In genomic region chr4:61772116-61772515, GRCh38 we compare ENCODE assay signal across 25 cellular contexts.
DNase-seq lines count a peak whose midpoint lies in the region; ATAC-seq and TF ChIP-seq lines count a peak whose summit lies in the region.
"Had no signal": no experiment of that assay in that cellular context is flagged by ENCODE, and none has a peak within 500 bp of the region (broad histone marks: within the 10 kb centered on the region; RNA-seq: fewer than 3 reads in every experiment).

No MANE protein-coding gene starts in this region.

- WGBS in psoas muscle, 3 donors = 48 to 69% (median 50%) methylated on average over 1 of the region's 1 CpG
- WGBS in spleen, 5 donors = 38 to 62% (median 56%) methylated on average over 1 of the region's 1 CpG

- no peak overlapping the region for H3K4me3 ChIP-seq in psoas muscle
- no peak overlapping the region for H3K4me3 ChIP-seq in spleen
- H3K4me3 ChIP-seq: left lung, thyroid gland had no signal

- peaks cover 33% of the 10 kb centered on the region for H3K36me3 Mint-ChIP-seq in WTC11
- H3K36me3 Mint-ChIP-seq: activated naive CD8-positive, alpha-beta T cell treated with anti-CD3 and anti-CD28 coated beads for 36 hours; naive thymus-derived CD4-positive, alpha-beta T cell had no signal

- peaks cover 9% of the 10 kb centered on the region for H3K4me1 ChIP-seq in foreskin keratinocyte
- no peaks in the 10 kb centered on the region for H3K4me1 ChIP-seq in psoas muscle
- no peaks in the 10 kb centered on the region for H3K4me1 ChIP-seq in spleen
- H3K4me1 ChIP-seq: left lung, thyroid gland had no signal

- intact Hi-C loops in psoas muscle (cut with DNase I) (no loop called here), spleen (cut with DNase I; ENCODE audit: low total_unique reads) (no loop called here)

- H3K9me3 Mint-ChIP-seq in WTC11 = peaks cover 3% of the 10 kb centered on the region

- peak overlapping the region; percentile 63 for H3K27ac Mint-ChIP-seq in WTC11
- H3K27ac Mint-ChIP-seq: activated CD8-positive, alpha-beta T cell treated with anti-CD3 and anti-CD28 coated beads for 36 hours; activated naive CD8-positive, alpha-beta T cell treated with anti-CD3 and anti-CD28 coated beads for 36 hours; naive thymus-derived CD4-positive, alpha-beta T cell; stimulated activated naive CD8-positive, alpha-beta T cell treated with anti-CD3 and anti-CD28 coated beads, Interleukin-15, Interleukin-2, amounts not matched to agents 100 ng/mL and 50 ng/mL, for 24 hours had no signal

- no peak overlapping the region for H3K4me3 Mint-ChIP-seq in WTC11
- H3K4me3 Mint-ChIP-seq: activated CD8-positive, alpha-beta T cell treated with anti-CD3 and anti-CD28 coated beads for 36 hours; activated naive CD8-positive, alpha-beta T cell treated with anti-CD3 and anti-CD28 coated beads for 36 hours; naive thymus-derived CD4-positive, alpha-beta T cell; stimulated activated naive CD8-positive, alpha-beta T cell treated with anti-CD3 and anti-CD28 coated beads, Interleukin-15, Interleukin-2, amounts not matched to agents 100 ng/mL and 50 ng/mL, for 24 hours had no signal

- H3K27me3 Mint-ChIP-seq in WTC11 (ENCODE audit: low read depth) = peaks cover 8% of the 10 kb centered on the region
- H3K27me3 Mint-ChIP-seq: activated CD8-positive, alpha-beta T cell treated with anti-CD3 and anti-CD28 coated beads for 36 hours; activated naive CD8-positive, alpha-beta T cell treated with anti-CD3 and anti-CD28 coated beads for 36 hours; naive thymus-derived CD4-positive, alpha-beta T cell; stimulated activated naive CD8-positive, alpha-beta T cell treated with anti-CD3 and anti-CD28 coated beads, Interleukin-15, Interleukin-2, amounts not matched to agents 100 ng/mL and 50 ng/mL, for 24 hours had no signal

- CTCF ChIA-PET in WTC11 (lab: Charles Lee) = no interaction called here

- TF ChIP-seq CTCF in WTC11 (IDR thresholded peaks at IDR 0.05) (no peak), foreskin keratinocyte (conservative IDR thresholded peaks at IDR 0.05) (no peak), psoas muscle (IDR thresholded peaks at IDR 0.05) (no peak), spleen (IDR thresholded peaks at IDR 0.05 in 8 of 11, conservative IDR thresholded peaks at IDR 0.05 in 3 of 11) (no peak)

- no peak overlapping the region for H3K27ac ChIP-seq in foreskin keratinocyte
- H3K27ac ChIP-seq in psoas muscle = no peak overlapping the region
- no peak overlapping the region for H3K27ac ChIP-seq in spleen
- H3K27ac ChIP-seq: left lung, thyroid gland had no signal

- H3K9me3 ChIP-seq in psoas muscle = no peaks in the 10 kb centered on the region
- H3K9me3 ChIP-seq in spleen = peaks cover 0 to 10% (median 2%) of the 10 kb centered on the region in 8 donors
- H3K9me3 ChIP-seq: thyroid gland had no signal

- no peak for TF ChIP-seq POLR2A in spleen (IDR thresholded peaks at IDR 0.05)

- H3K4me1 Mint-ChIP-seq in WTC11 = peaks cover 54% of the 10 kb centered on the region
- H3K4me1 Mint-ChIP-seq: activated naive CD8-positive, alpha-beta T cell treated with anti-CD3 and anti-CD28 coated beads for 36 hours; naive thymus-derived CD4-positive, alpha-beta T cell had no signal

- ATAC-seq in WTC11 = peak; percentile 28; the same call in 1 of the 2 replicates
- ATAC-seq in foreskin keratinocyte = peak; percentile 100
- ATAC-seq in psoas muscle = no peak
- ATAC-seq in GM19328 (IDR thresholded peaks at IDR 0.05; ENCODE audit: unreplicated experiment) = no peak
- ATAC-seq: activated CD8-positive, alpha-beta T cell treated with anti-CD3 and anti-CD28 coated beads for 36 hours; left lung; naive thymus-derived CD4-positive, alpha-beta T cell had no signal

- H3K36me3 ChIP-seq in psoas muscle (ENCODE audit: insufficient read depth in 1 of 2, low read depth in 1 of 2) = no peaks in the 10 kb centered on the region
- H3K36me3 ChIP-seq in spleen = no peaks in the 10 kb centered on the region
- H3K36me3 ChIP-seq: left lung, thyroid gland had no signal

- DNase-seq in HT1080 (ENCODE audit: low read depth) = peak; percentile 74
- DNase-seq in WTC11 (ENCODE audit: low spot score) = no peak
- DNase-seq in foreskin keratinocyte = peak; percentile 44 to 70
- DNase-seq in renal cortical epithelial cell (ENCODE audit: low read depth) = peak; percentile 38
- no peak for DNase-seq in psoas muscle
- no peak for DNase-seq in spleen
- no peak for DNase-seq in activated CD8-positive, alpha-beta memory T cell treated with anti-CD3 and anti-CD28 coated beads for 24 hours
- DNase-seq: activated CD8-positive, alpha-beta T cell treated with anti-CD3 and anti-CD28 coated beads for 36 hours; activated effector memory CD4-positive, alpha-beta T cell treated with Interleukin-2 at 50 U/mL for 16 hours; activated naive CD8-positive, alpha-beta T cell treated with anti-CD3 and anti-CD28 coated beads for 36 hours; activated T-cell treated with anti-CD3 and anti-CD28 coated beads for 4 hours; aorta; cerebellar nuclear complex; DMS 273 treated with DMSO at 0.1 percent for 48 hours; glutamatergic neuron; left lung; naive thymus-derived CD4-positive, alpha-beta T cell; NCI-H1105 treated with DMSO at 0.1 percent for 48 hours; NCI-H1930; NCI-H526; occipital lobe; T-helper 1 cell; thyroid gland had no signal

- no peaks in the 10 kb centered on the region for H3K27me3 ChIP-seq in foreskin keratinocyte
- H3K27me3 ChIP-seq in psoas muscle (ENCODE audit: insufficient read depth in 3 of 3, low read length in 2 of 3) = no peaks in the 10 kb centered on the region
- H3K27me3 ChIP-seq in spleen (replicated peaks in 1 of 7) = no peaks in the 10 kb centered on the region
- H3K27me3 ChIP-seq: left lung, thyroid gland had no signal

- POLR2A ChIA-PET in WTC11 (lab: Charles Lee) = no interaction called here

TF ChIP-seq in WTC11, 78 proteins besides CTCF, POLR2A, EP300 and RAD21:
- no peak for TF ChIP-seq FOXP4 (CRISPR knock-in tag; IDR thresholded peaks at IDR 0.05)

Comparison
In these comparisons a context has a peak if more than half of its experiments do, and no peak if none do; other contexts are left out.
1. DNase-seq: peak in HT1080 (single experiment), foreskin keratinocyte (2 of 2) and renal cortical epithelial cell (single experiment); none in WTC11 (single experiment), psoas muscle (0 of 2), spleen (single experiment) and activated CD8-positive, alpha-beta memory T cell treated with anti-CD3 and anti-CD28 coated beads for 24 hours (single experiment).
2. ATAC-seq: peak in WTC11 (single experiment) and foreskin keratinocyte (single experiment); none in psoas muscle (0 of 4) and GM19328 (single experiment).